In the genomic region with DNA sequence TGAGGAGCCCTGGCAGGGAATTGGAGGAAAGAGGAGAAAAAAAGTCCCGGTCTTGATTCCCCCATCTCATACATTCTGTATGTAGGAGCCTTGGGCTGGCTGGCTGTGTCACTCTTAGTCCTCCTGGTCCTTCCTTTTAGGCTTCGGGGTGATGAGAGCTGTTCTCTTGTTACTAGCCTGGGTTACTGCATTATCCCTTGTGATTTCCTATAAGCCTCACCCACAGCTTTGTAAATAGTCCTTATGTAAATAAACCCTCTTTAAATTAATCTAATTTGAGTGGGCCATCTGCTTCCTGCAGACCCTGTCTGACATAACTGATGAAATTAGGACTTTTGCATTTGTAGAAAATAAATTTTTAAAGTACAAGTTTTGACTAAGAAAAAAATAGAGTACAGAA, we compare ENCODE assay signal across 12 cellular contexts. TPM values are rescaled to one million over a fixed set of nuclear protein-coding genes. Genes with fewer than 3 reads are reported as not detected.
DNase-seq lines count a peak whose midpoint lies in the region; TF ChIP-seq lines count a peak whose summit lies in the region.
"Had no signal": no experiment of that assay in that cellular context is flagged by ENCODE, and none has a peak within 500 bp of the region (broad histone marks: within the 10 kb centered on the region; RNA-seq: fewer than 3 reads in every experiment).

No MANE protein-coding gene starts in this region.

- H2AFZ ChIP-seq in Karpas-422 (ENCODE audit: low read length): no peak overlapping the region

- no peaks in the 10 kb centered on the region for H3K27me3 ChIP-seq in Karpas-422 (ENCODE audit: low read length)
- H3K27me3 ChIP-seq: BLaER1 treated with 17β-estradiol and CSF1 and Interleukin-3, amounts not matched to agents 10 nM and 100 nM; heart right ventricle had no signal

- H3K9me3 Mint-ChIP-seq in progenitor cell of endocrine pancreas (ENCODE audit: low read depth) (peaks cover 20% of the 10 kb centered on the region), endothelial cell (ENCODE audit: unreplicated experiment) (peaks cover 5% of the 10 kb centered on the region)
- H3K9me3 Mint-ChIP-seq: activated CD4-positive, alpha-beta memory T cell treated with anti-CD3 and anti-CD28 coated beads, Interleukin-2, amount 10 ng/mL, durations not matched to agents 7 days and 5 days; activated T-helper 17 cell treated with anti-CD3 and anti-CD28 coated beads, Interleukin-2, amount 50 U/mL, for 72 hours had no signal

- H3K27ac ChIP-seq in Karpas-422 (ENCODE audit: low read length): peak overlapping the region; percentile 26
- H3K27ac ChIP-seq: BLaER1 treated with 17β-estradiol and CSF1 and Interleukin-3, amounts not matched to agents 10 nM and 100 nM; heart right ventricle had no signal

- peaks cover 9% of the 10 kb centered on the region; the same call in 1 of the 2 replicates for H3K36me3 ChIP-seq in Karpas-422 (ENCODE audit: insufficient read depth, low read length)

- peaks cover 11% of the 10 kb centered on the region for H3K4me1 Mint-ChIP-seq in progenitor cell of endocrine pancreas (ENCODE audit: low read depth)
- peaks cover 12% of the 10 kb centered on the region for H3K4me1 Mint-ChIP-seq in endothelial cell (ENCODE audit: unreplicated experiment)

- H3K9ac ChIP-seq in Karpas-422 (ENCODE audit: low read length): no peak overlapping the region
- H3K9ac ChIP-seq: BLaER1 treated with 17β-estradiol and CSF1 and Interleukin-3, amounts not matched to agents 10 nM and 100 nM had no signal

- no peak overlapping the region for H3K4me3 ChIP-seq in Karpas-422 (ENCODE audit: low read length)
- H3K4me3 ChIP-seq: BLaER1 treated with 17β-estradiol and CSF1 and Interleukin-3, amounts not matched to agents 10 nM and 100 nM; heart right ventricle had no signal

- TF ChIP-seq CTCF in progenitor cell of endocrine pancreas (IDR thresholded peaks at IDR 0.05; ENCODE audit: unreplicated experiment): no peak
- TF ChIP-seq CTCF in endothelial cell (IDR thresholded peaks at IDR 0.05; ENCODE audit: unreplicated experiment): no peak

- peaks cover 28% of the 10 kb centered on the region for H3K4me1 ChIP-seq in Karpas-422 (ENCODE audit: low read length)

- H3K4me3 Mint-ChIP-seq in progenitor cell of endocrine pancreas (ENCODE audit: low read depth): no peak overlapping the region
- H3K4me3 Mint-ChIP-seq in endothelial cell (ENCODE audit: unreplicated experiment): no peak overlapping the region
- H3K4me3 Mint-ChIP-seq: activated CD4-positive, alpha-beta memory T cell treated with anti-CD3 and anti-CD28 coated beads, Interleukin-2, amount 10 ng/mL, durations not matched to agents 7 days and 5 days; activated T-helper 17 cell treated with anti-CD3 and anti-CD28 coated beads, Interleukin-2, amount 50 U/mL, for 72 hours had no signal

- H3K9me3 ChIP-seq in Karpas-422 (ENCODE audit: low read length): no peaks in the 10 kb centered on the region

- peak; percentile 45 for DNase-seq in Karpas-422
- DNase-seq in NCI-H2171 (lab: John Stamatoyannopoulos, UW): peak; percentile 27
- peak; percentile 85 for DNase-seq in SK-N-DZ (ENCODE audit: low spot score)
- DNase-seq in progenitor cell of endocrine pancreas (ENCODE audit: low spot score, unreplicated experiment): no peak
- no peak for DNase-seq in endothelial cell (ENCODE audit: low spot score)
- DNase-seq in H4 (ENCODE audit: low spot score): no peak
- DNase-seq in amniotic stem cell (lab: John Stamatoyannopoulos, UW): no peak
- DNase-seq: activated CD4-positive, alpha-beta memory T cell treated with anti-CD3 and anti-CD28 coated beads, Interleukin-2, amount 10 ng/mL, durations not matched to agents 7 days and 5 days; erythroblast; heart right ventricle had no signal

- H3K79me2 ChIP-seq in Karpas-422 (ENCODE audit: low read length): peaks cover 96% of the 10 kb centered on the region

- no peaks in the 10 kb centered on the region for H3K9me2 ChIP-seq in Karpas-422 (replicated peaks; ENCODE audit: insufficient read depth, low read length)

- peak overlapping the region; percentile 24 for H3K4me2 ChIP-seq in Karpas-422 (ENCODE audit: low read depth, low read length, poor library complexity, severe bottlenecking)
- H3K4me2 ChIP-seq: BLaER1 treated with 17β-estradiol and CSF1 and Interleukin-3, amounts not matched to agents 10 nM and 100 nM had no signal

- H3K27me3 Mint-ChIP-seq in progenitor cell of endocrine pancreas: no peaks in the 10 kb centered on the region
- H3K27me3 Mint-ChIP-seq in endothelial cell (ENCODE audit: unreplicated experiment): peaks cover 2% of the 10 kb centered on the region
- H3K27me3 Mint-ChIP-seq: activated CD4-positive, alpha-beta memory T cell treated with anti-CD3 and anti-CD28 coated beads, Interleukin-2, amount 10 ng/mL, durations not matched to agents 7 days and 5 days; activated T-helper 17 cell treated with anti-CD3 and anti-CD28 coated beads, Interleukin-2, amount 50 U/mL, for 72 hours had no signal

- H3K36me3 Mint-ChIP-seq in progenitor cell of endocrine pancreas (ENCODE audit: insufficient read depth): peaks cover 29% of the 10 kb centered on the region
- H3K36me3 Mint-ChIP-seq in endothelial cell (ENCODE audit: low read depth, unreplicated experiment): peaks cover 18% of the 10 kb centered on the region

- H4K20me1 ChIP-seq in Karpas-422 (ENCODE audit: insufficient read depth, low read depth, low read length): peaks cover 7% of the 10 kb centered on the region; the same call in 1 of the 2 replicates

- H3K27ac Mint-ChIP-seq in progenitor cell of endocrine pancreas (peak overlapping the region; percentile 63), endothelial cell (ENCODE audit: unreplicated experiment) (no peak overlapping the region)
- H3K27ac Mint-ChIP-seq: activated CD4-positive, alpha-beta memory T cell treated with anti-CD3 and anti-CD28 coated beads, Interleukin-2, amount 10 ng/mL, durations not matched to agents 7 days and 5 days; activated T-helper 17 cell treated with anti-CD3 and anti-CD28 coated beads, Interleukin-2, amount 50 U/mL, for 72 hours had no signal

RNA-seq across cellular contexts. Expression of a gene that starts 19.2 kb away (rescaled TPM):
- 43.4 and 95.2 TPM in 2 replicates for total RNA-seq in Karpas-422 (2014; rRNA removed; shearing (Covaris generic); ENCODE audit: low replicate concordance)
- polyA plus RNA-seq in SK-N-DZ (2014; cell fraction: cytosol; rRNA removed): 100 and 108 TPM in 2 replicates
- polyA plus RNA-seq in SK-N-DZ (2014; cell fraction: nucleus; rRNA removed): 130 and 162 TPM in 2 replicates
- 150 and 151 TPM in 2 replicates for total RNA-seq in progenitor cell of endocrine pancreas
- 82.1 TPM for total RNA-seq in endothelial cell (ENCODE audit: unreplicated experiment)
- total RNA-seq in H4 (2014; rRNA removed; shearing (Covaris generic)): 39.0 and 41.9 TPM in 2 replicates

RNA-seq across cellular contexts. Expression of a gene that starts 57.4 kb away (rescaled TPM):
- 33.7 and 39.6 TPM in 2 replicates for total RNA-seq in Karpas-422 (2014; rRNA removed; shearing (Covaris generic); ENCODE audit: low replicate concordance)
- 40.2 and 52.7 TPM in 2 replicates for polyA plus RNA-seq in SK-N-DZ (2014; cell fraction: cytosol; rRNA removed)
- 35.9 and 36.4 TPM in 2 replicates for polyA plus RNA-seq in SK-N-DZ (2014; cell fraction: nucleus; rRNA removed)
- 40.5 and 48.3 TPM in 2 replicates for total RNA-seq in progenitor cell of endocrine pancreas
- 29.0 TPM for total RNA-seq in endothelial cell (ENCODE audit: unreplicated experiment)
- total RNA-seq in H4 (2014; rRNA removed; shearing (Covaris generic)): 57.4 and 59.4 TPM in 2 replicates

Comparison
In these comparisons a context has a peak if more than half of its experiments do, and no peak if none do; other contexts are left out.
1. DNase-seq: peak in Karpas-422 (single experiment), NCI-H2171 (single experiment) and SK-N-DZ (single experiment); none in progenitor cell of endocrine pancreas (single experiment), endothelial cell (single experiment), H4 (single experiment) and amniotic stem cell (single experiment).